1 cellular context compared by ENCODE assay signal in the genomic region with DNA sequence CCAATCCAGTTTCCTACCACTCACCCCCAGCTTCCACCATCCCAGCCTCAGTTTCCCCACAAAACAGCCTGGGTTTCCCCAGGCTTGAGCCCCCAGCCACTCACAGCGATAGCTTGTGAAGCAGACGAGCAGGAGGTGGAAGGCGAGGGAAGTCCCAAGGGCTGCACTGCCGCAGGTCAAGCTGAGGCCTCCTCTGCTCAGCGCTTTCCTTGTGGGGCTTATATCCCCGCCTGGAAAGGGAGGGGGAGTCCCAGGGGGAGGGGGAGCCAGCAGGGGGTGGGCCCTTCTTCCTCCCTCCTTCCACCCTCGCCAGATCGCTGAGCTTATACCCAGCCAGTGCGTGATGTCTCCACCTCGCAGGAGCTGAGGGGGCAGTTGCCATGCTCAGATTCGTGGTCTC.
TF ChIP-seq lines count a peak whose summit lies in the region.

A gene (minus strand): TSS at position 195 of the 400 bp plus-strand sequence. CDS start 457 bp downstream, outside the sequence.

TF ChIP-seq in HepG2, 621 proteins besides CTCF, POLR2A, EP300 and RAD21:
- TF ChIP-seq TCF7 (IDR thresholded peaks at IDR 0.05; ENCODE audit: low read depth) (no peak), ZNF101 (CRISPR knock-in tag; IDR thresholded peaks at IDR 0.05; ENCODE audit: borderline replicate concordance, low read depth) (no peak)
